In the genomic region with DNA sequence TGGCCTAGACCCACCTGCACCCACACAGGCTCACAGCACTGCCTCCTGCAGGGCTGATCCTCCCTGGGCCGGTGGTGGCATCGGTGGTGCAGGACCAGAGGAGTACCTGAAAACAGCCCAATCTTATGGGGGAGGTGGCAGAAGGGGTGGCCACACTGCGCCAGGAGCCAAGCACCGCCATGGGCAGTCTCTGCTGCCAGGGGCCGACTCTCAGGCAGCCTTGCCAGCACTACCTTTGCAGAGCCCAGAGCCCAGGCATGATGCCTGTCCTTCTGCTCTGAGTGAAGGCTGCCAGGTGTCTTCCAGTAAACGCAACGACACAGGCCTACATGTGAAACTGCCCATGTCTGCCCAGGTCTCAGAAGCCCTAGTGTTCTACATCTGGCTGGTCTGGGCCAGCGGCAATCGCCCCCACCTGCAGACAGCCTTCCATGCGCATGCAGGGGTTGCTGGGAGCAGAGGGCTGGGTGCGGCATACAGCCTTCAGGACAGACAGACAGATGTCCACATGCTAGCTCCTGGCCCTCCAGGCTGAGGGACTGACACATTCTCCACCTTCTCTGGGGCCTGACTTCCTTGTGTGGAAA, we compare ENCODE assay signal across 1 cellular context.
TF ChIP-seq lines count a peak whose summit lies in the region.

No MANE protein-coding gene starts in this region.

TF ChIP-seq in IMR-90, 13 proteins besides CTCF, POLR2A, EP300 and RAD21 (continued from another document):
- TF ChIP-seq SMC3 (IDR thresholded peaks at IDR 0.05; ENCODE audit: low read depth, low read length) (no peak), CHD1 (IDR thresholded peaks at IDR 0.05; ENCODE audit: low read depth, low read length) (no peak), RFX5 (IDR thresholded peaks at IDR 0.05; ENCODE audit: low read depth, low read length) (no peak), BHLHE40 (IDR thresholded peaks at IDR 0.05; ENCODE audit: low read depth, low read length) (no peak), MXI1 (IDR thresholded peaks at IDR 0.05; ENCODE audit: borderline replicate concordance, low read depth, low read length) (no peak)
- TF ChIP-seq, protein P1, sequence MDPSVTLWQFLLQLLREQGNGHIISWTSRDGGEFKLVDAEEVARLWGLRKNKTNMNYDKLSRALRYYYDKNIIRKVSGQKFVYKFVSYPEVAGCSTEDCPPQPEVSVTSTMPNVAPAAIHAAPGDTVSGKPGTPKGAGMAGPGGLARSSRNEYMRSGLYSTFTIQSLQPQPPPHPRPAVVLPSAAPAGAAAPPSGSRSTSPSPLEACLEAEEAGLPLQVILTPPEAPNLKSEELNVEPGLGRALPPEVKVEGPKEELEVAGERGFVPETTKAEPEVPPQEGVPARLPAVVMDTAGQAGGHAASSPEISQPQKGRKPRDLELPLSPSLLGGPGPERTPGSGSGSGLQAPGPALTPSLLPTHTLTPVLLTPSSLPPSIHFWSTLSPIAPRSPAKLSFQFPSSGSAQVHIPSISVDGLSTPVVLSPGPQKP (IDR thresholded peaks at IDR 0.05; ENCODE audit: borderline replicate concordance, low read depth, low read length), result no peak
- TF ChIP-seq, protein P2, sequence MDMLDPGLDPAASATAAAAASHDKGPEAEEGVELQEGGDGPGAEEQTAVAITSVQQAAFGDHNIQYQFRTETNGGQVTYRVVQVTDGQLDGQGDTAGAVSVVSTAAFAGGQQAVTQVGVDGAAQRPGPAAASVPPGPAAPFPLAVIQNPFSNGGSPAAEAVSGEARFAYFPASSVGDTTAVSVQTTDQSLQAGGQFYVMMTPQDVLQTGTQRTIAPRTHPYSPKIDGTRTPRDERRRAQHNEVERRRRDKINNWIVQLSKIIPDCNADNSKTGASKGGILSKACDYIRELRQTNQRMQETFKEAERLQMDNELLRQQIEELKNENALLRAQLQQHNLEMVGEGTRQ (IDR thresholded peaks at IDR 0.05; ENCODE audit: low read depth, low read length), result no peak
